In genomic region chr3:195143221-195143620, GRCh38 we compare ENCODE assay signal across 15 cellular contexts.
A peak's percentile ranks its signal among the peaks of the same experiment; 100 is the strongest.
DNase-seq lines count a peak whose midpoint lies in the region; TF ChIP-seq lines count a peak whose summit lies in the region.
"Had no signal": no experiment of that assay in that cellular context is flagged by ENCODE, and none has a peak within 500 bp of the region (broad histone marks: within the 10 kb centered on the region; RNA-seq: fewer than 3 reads in every experiment).

No MANE protein-coding gene starts in this region.

- H3K4me3 ChIP-seq in fibroblast of villous mesenchyme (ENCODE audit: low read depth, low read length), result no peak overlapping the region
- no peak overlapping the region for H3K4me3 ChIP-seq in vagina
- H3K4me3 ChIP-seq in sigmoid colon, result no peak overlapping the region
- H3K4me3 ChIP-seq: GM23338 had no signal

- DNase-seq in fibroblast of gingiva (ENCODE audit: low read depth), result peak; percentile 60
- peak; percentile 70 for DNase-seq in fibroblast of villous mesenchyme (ENCODE audit: low read depth)
- DNase-seq in vagina (ENCODE audit: extremely low spot score in 2 of 2), result no peak
- DNase-seq in activated CD4-positive, alpha-beta T cell treated with anti-CD3 and anti-CD28 coated beads for 48 hours, result no peak
- no peak for DNase-seq in sigmoid colon
- DNase-seq in AG08395 (ENCODE audit: low spot score), result no peak
- DNase-seq: AML-193; CD4-positive, alpha-beta memory T cell; DMS153; DMS79; GDM1; HFFc6 had no signal

- TF ChIP-seq CTCF in VCaP (conservative IDR thresholded peaks at IDR 0.05) (no peak), fibroblast of villous mesenchyme (IDR thresholded peaks at IDR 0.05; ENCODE audit: insufficient read depth, low read depth, low read length) (no peak), vagina (IDR thresholded peaks at IDR 0.05) (no peak), sigmoid colon (IDR thresholded peaks at IDR 0.05) (no peak)

- no peaks in the 10 kb centered on the region for H3K36me3 ChIP-seq in vagina
- no peaks in the 10 kb centered on the region for H3K36me3 ChIP-seq in sigmoid colon

- H3K27me3 ChIP-seq in vagina (no peaks in the 10 kb centered on the region), sigmoid colon (no peaks in the 10 kb centered on the region)

- peaks cover 25% of the 10 kb centered on the region for H3K4me1 ChIP-seq in vagina
- H3K4me1 ChIP-seq in sigmoid colon, result peaks cover 0 to 9% (median 2%) of the 10 kb centered on the region in 4 donors

- no peak for TF ChIP-seq POLR2A in vagina (IDR thresholded peaks at IDR 0.05)
- TF ChIP-seq POLR2A in sigmoid colon (IDR thresholded peaks at IDR 0.05), result no peak

- no peak for TF ChIP-seq EP300 in sigmoid colon (IDR thresholded peaks at IDR 0.05)

- 94% methylated on average over 5 of the region's 5 CpGs for WGBS in sigmoid colon, 2 donors

- peak overlapping the region; percentile 15; the same call in 1 of the 2 replicates for H3K27ac ChIP-seq in VCaP
- peak overlapping the region; percentile 48 for H3K27ac ChIP-seq in vagina
- no peak overlapping the region for H3K27ac ChIP-seq in sigmoid colon
- H3K27ac ChIP-seq: HL-60 had no signal

- no peaks in the 10 kb centered on the region for H3K9me3 ChIP-seq in vagina
- H3K9me3 ChIP-seq in sigmoid colon, result no peaks in the 10 kb centered on the region

- intact Hi-C loops in vagina (cut with DNase I), result no loop called here
- intact Hi-C loops in sigmoid colon (cut with DNase I), result no loop called here

Comparison
In these comparisons a context has a peak if more than half of its experiments do, and no peak if none do; other contexts are left out.
1. H3K27ac ChIP-seq: peak in VCaP (single experiment) and vagina (single experiment); none in sigmoid colon (0 of 4).
2. DNase-seq: peak in fibroblast of gingiva (single experiment) and fibroblast of villous mesenchyme (single experiment); none in vagina (0 of 2), activated CD4-positive, alpha-beta T cell treated with anti-CD3 and anti-CD28 coated beads for 48 hours (single experiment), sigmoid colon (single experiment) and AG08395 (single experiment).